8 cellular contexts compared by ENCODE assay signal in the genomic region with DNA sequence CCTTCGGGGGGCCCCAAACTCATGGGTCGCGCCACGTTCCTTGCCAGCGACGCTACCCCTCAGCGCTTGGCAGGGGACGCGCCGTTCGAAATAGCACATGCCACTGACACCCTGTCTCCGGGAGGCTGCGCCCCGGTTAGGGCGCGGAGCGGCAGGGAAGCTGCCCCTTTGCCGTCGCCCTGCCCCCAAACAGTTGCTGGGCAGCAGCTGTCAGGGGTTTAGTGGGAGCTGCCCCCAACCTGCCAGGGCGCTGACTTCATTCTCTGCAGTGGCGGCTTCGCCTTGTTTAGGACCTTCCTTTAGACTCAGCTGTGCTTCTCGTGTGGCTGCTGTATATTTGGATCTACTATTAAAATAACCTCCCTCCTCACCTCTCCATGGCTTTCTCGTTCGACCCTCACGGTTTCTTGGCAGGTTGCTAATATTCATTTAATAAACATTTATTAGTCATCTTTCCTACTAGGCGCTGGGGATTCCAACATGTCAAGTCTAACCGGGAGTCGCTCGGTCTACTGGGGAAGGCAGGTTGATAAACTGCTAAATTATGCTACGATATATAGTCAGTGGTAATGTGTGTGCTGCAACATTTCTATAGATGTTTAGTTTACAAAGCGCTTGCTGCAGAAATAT. TPM values are rescaled to one million over a fixed set of nuclear protein-coding genes. Genes with fewer than 3 reads are reported as not detected.
DNase-seq lines count a peak whose midpoint lies in the region; ATAC-seq and TF ChIP-seq lines count a peak whose summit lies in the region.

No MANE protein-coding gene starts in this region.

- H3F3A ChIP-seq in smooth muscle cell (ENCODE audit: low read depth), result no peaks in the 10 kb centered on the region

- DNase-seq in Daoy (ENCODE audit: low read depth) (peak; percentile 50), HEK293T (ENCODE audit: extremely low spot score) (peak; percentile 17), Peyer's patch (peak; percentile 35 to 68 (median 63)), astrocyte of the cerebellum (ENCODE audit: low read depth) (no peak), smooth muscle cell (lab: John Stamatoyannopoulos, UW; ENCODE audit: unreplicated experiment) (no peak)

- no peaks in the 10 kb centered on the region for H3K27me3 ChIP-seq in Peyer's patch
- H3K27me3 ChIP-seq in iPS-18a (ENCODE audit: control insufficient read depth, insufficient read depth, low read length), result peaks cover 15% of the 10 kb centered on the region
- H3K27me3 ChIP-seq in smooth muscle cell (ENCODE audit: low read depth), result peaks cover 6% of the 10 kb centered on the region

- POLR2A ChIA-PET in HEK293T (lab: Yijun Ruan, JAX), result interaction anchor here (0.6 to 3.7 kb wide), 8 partner anchors 9 to 225 kb away, joined by 3 to 34 read pairs (median 6); a partner anchor contains a TSS

- H3K27ac ChIP-seq in Peyer's patch (peak overlapping the region; percentile 90 to 94 (median 92)), iPS-18a (ENCODE audit: low read length) (no peak overlapping the region), smooth muscle cell (ENCODE audit: low read depth) (peak overlapping the region; percentile 89)

- TF ChIP-seq POLR2A in Peyer's patch (IDR thresholded peaks at IDR 0.05), result no peak

- no peak for TF ChIP-seq CTCF in Peyer's patch (IDR thresholded peaks at IDR 0.05)
- TF ChIP-seq CTCF in astrocyte of the cerebellum (IDR thresholded peaks at IDR 0.05; ENCODE audit: low read depth, low read length, missing control alignments), result no peak
- TF ChIP-seq CTCF in smooth muscle cell (IDR thresholded peaks at IDR 0.05; ENCODE audit: borderline replicate concordance, insufficient read depth, poor library complexity, severe bottlenecking), result no peak

- WGBS in smooth muscle cell (ENCODE audit: low lambda C conversion rate), result 2% methylated on average over 32 of the region's 32 CpGs

- peak overlapping the region; percentile 57 to 81 (median 72) for H3K4me3 ChIP-seq in Peyer's patch
- peak overlapping the region; percentile 85 for H3K4me3 ChIP-seq in astrocyte of the cerebellum (ENCODE audit: low read depth, low read length)
- peak overlapping the region; percentile 81 for H3K4me3 ChIP-seq in iPS-18a (ENCODE audit: low read length)
- H3K4me3 ChIP-seq in smooth muscle cell, result peak overlapping the region; percentile 77

- H3K36me3 ChIP-seq in Peyer's patch (peaks cover 0 to 3% (median 0%) of the 10 kb centered on the region in 3 donors), iPS-18a (ENCODE audit: control insufficient read depth, low read depth, low read length) (peaks cover 1% of the 10 kb centered on the region), smooth muscle cell (ENCODE audit: low read depth) (no peaks in the 10 kb centered on the region)

- peaks cover 32% of the 10 kb centered on the region for H3K79me2 ChIP-seq in smooth muscle cell (ENCODE audit: low read depth)

- H3K9me3 ChIP-seq in Peyer's patch (no peaks in the 10 kb centered on the region), iPS-18a (ENCODE audit: control insufficient read depth, low read depth, low read length) (no peaks in the 10 kb centered on the region), smooth muscle cell (replicated peaks; ENCODE audit: low read depth) (no peaks in the 10 kb centered on the region)

- H3K4me2 ChIP-seq in smooth muscle cell, result peak overlapping the region; percentile 97

- H4K20me1 ChIP-seq in smooth muscle cell (ENCODE audit: low read depth), result peaks cover 19% of the 10 kb centered on the region

- ATAC-seq in HG03025 (IDR thresholded peaks at IDR 0.05; ENCODE audit: low FRiP score, unreplicated experiment) (no peak), GM18870 (IDR thresholded peaks at IDR 0.05; ENCODE audit: unreplicated experiment) (no peak)

- CTCF ChIA-PET in HEK293T (lab: Yijun Ruan, JAX), result interaction anchor here (0.8 to 1.5 kb wide), 4 partner anchors 9 to 127 kb away, joined by 3 to 7 read pairs (median 3); no protein-coding TSS in a partner anchor

- in situ Hi-C loops in astrocyte of the cerebellum (cut with HindIII; ENCODE audit: low sequenced_read_pairs), result loop anchor here (5.0 kb wide), 1 partner anchor 87 kb away; no protein-coding TSS in a partner anchor

- H3K9ac ChIP-seq in iPS-18a (ENCODE audit: low read length) (peak overlapping the region; percentile 76), smooth muscle cell (ENCODE audit: low read depth) (peak overlapping the region; percentile 88)

- H3K4me1 ChIP-seq in Peyer's patch, result peaks cover 0 to 24% (median 18%) of the 10 kb centered on the region in 4 donors
- peaks cover 25% of the 10 kb centered on the region for H3K4me1 ChIP-seq in iPS-18a (ENCODE audit: control insufficient read depth, low read depth, low read length)
- H3K4me1 ChIP-seq in smooth muscle cell (ENCODE audit: low read depth), result peaks cover 16% of the 10 kb centered on the region

- H2AFZ ChIP-seq in smooth muscle cell (ENCODE audit: low read depth), result peak overlapping the region; percentile 97

TF ChIP-seq in HEK293T, 16 proteins besides CTCF, POLR2A, EP300 and RAD21:
- TF ChIP-seq SP1 (IDR thresholded peaks at IDR 0.05), result no peak
- no peak for TF ChIP-seq ZNF384 (IDR thresholded peaks at IDR 0.05)
- no peak for TF ChIP-seq ELF4 (IDR thresholded peaks at IDR 0.05)
- TF ChIP-seq FOXK2 (IDR thresholded peaks at IDR 0.05), result no peak

RNA-seq across cellular contexts. Expression of a gene that starts 0.8 kb away (rescaled TPM):
- total RNA-seq in Daoy (2014; rRNA removed; shearing (Covaris generic)), result 54.5 and 56.6 TPM in 2 replicates
- total RNA-seq in Peyer's patch (10 to 100 TPM; 26.3 to 40.5 (median 36.6) TPM), smooth muscle cell (19.8 and 48.5 TPM in 2 replicates)
- 99.7 and 107 TPM in 2 replicates for polyA plus RNA-seq in smooth muscle cell

RNA-seq across cellular contexts. Expression of a gene that starts 8.3 kb away (rescaled TPM):
- total RNA-seq in Daoy (2014; rRNA removed; shearing (Covaris generic)), result 86.3 and 91.2 TPM in 2 replicates
- total RNA-seq in Peyer's patch (10 to 100 TPM; 36.1 to 53.4 (median 46.5) TPM), smooth muscle cell (33.0 and 36.3 TPM in 2 replicates)
- polyA plus RNA-seq in smooth muscle cell, result 10.2 and 14.1 TPM in 2 replicates

RNA-seq across cellular contexts. Expression of a gene that starts 9.5 kb away (rescaled TPM):
- total RNA-seq in Daoy (2014; rRNA removed; shearing (Covaris generic)), result 59.4 and 82.6 TPM in 2 replicates
- total RNA-seq in Peyer's patch (10 to 100 TPM in 1 of 4 donors, 1 to 10 TPM in 3; 1.6 to 28.9 (median 4.0) TPM), smooth muscle cell (40.7 and 46.6 TPM in 2 replicates)
- 91.3 and 108 TPM in 2 replicates for polyA plus RNA-seq in smooth muscle cell

RNA-seq across cellular contexts. Expression of a gene that starts 37.2 kb away (rescaled TPM):
- 3.0 and 3.9 TPM in 2 replicates for total RNA-seq in Daoy (2014; rRNA removed; shearing (Covaris generic))
- total RNA-seq in Peyer's patch, result 10 to 100 TPM in 1 of 4 donors, 1 to 10 TPM in 3; 3.7 to 61.9 (median 8.8) TPM
- 0.27 and 0.99 TPM in 2 replicates for total RNA-seq in smooth muscle cell
- polyA plus RNA-seq in smooth muscle cell, result 0.33 and 2.4 TPM in 2 replicates

RNA-seq across cellular contexts. Expression of a gene that starts 47.4 kb away (rescaled TPM):
- total RNA-seq in Daoy (2014; rRNA removed; shearing (Covaris generic)), result not detected in 2 replicates
- total RNA-seq in Peyer's patch (1 to 10 TPM in 1 of 4 donors, not detected in 3; 2.1 TPM), smooth muscle cell (0.94 TPM in 1 of 2 replicates, not detected in the other)
- polyA plus RNA-seq in smooth muscle cell, result 1.4 and 2.9 TPM in 2 replicates

Comparison
In these comparisons a context has a peak if more than half of its experiments do, and no peak if none do; other contexts are left out.
1. DNase-seq: peak in Daoy (single experiment), HEK293T (single experiment) and Peyer's patch (3 of 3); none in astrocyte of the cerebellum (single experiment) and smooth muscle cell (single experiment).
2. Peak in every context shown above with its lines, with median percentiles within 50 percentile points of each other: H3K4me3 ChIP-seq.